In genomic region chr3:72369681-72370080, GRCh38 we compare ENCODE assay signal across 27 cellular contexts.
"Had no signal": no experiment of that assay in that cellular context is flagged by ENCODE, and none has a peak within 500 bp of the region (broad histone marks: within the 10 kb centered on the region; RNA-seq: fewer than 3 reads in every experiment).

No MANE protein-coding gene starts in this region.

- H3K4me3 Mint-ChIP-seq: mesothelial cell of epicardium had no signal

- H3K36me3 ChIP-seq: esophagus squamous epithelium, gastrocnemius medialis, left lung, lower lobe of right lung had no signal

- H3K27ac ChIP-seq: coronary artery, epithelial cell of prostate, esophagus squamous epithelium, gastrocnemius medialis, heart right ventricle, left lung, lower lobe of right lung had no signal

- H3K27me3 ChIP-seq: dorsolateral prefrontal cortex, esophagus squamous epithelium, gastrocnemius medialis, heart right ventricle, left lung had no signal

- H3K4me3 ChIP-seq: coronary artery, dorsolateral prefrontal cortex, esophagus squamous epithelium, gastrocnemius medialis, heart right ventricle, left lung, lower lobe of right lung, mucosa of descending colon had no signal

- FAIRE-seq: colon, endometrium, islet of Langerhans, keratinocyte had no signal

- H3K4me1 ChIP-seq: gastrocnemius medialis, heart right ventricle, left lung, lower lobe of right lung had no signal

- H3K9me3 ChIP-seq: esophagus squamous epithelium, gastrocnemius medialis, heart right ventricle, left lung, lower lobe of right lung, mucosa of descending colon had no signal

- DNase-seq: dermis blood vessel endothelial cell; dorsolateral prefrontal cortex; effector CD4-positive, alpha-beta T cell; effector memory CD4-positive, alpha-beta T cell; erythroblast; esophagus squamous epithelium; foreskin fibroblast; foreskin melanocyte; gastrocnemius medialis; glutamatergic neuron; head of caudate nucleus; heart right ventricle; hippocampal formation; left cardiac atrium; left lung; left ventricle myocardium superior; lower lobe of right lung; mesenchymal stem cell; mucosa of descending colon had no signal

- H3K27ac Mint-ChIP-seq: mesothelial cell of epicardium had no signal

- H3K4me1 Mint-ChIP-seq: mesothelial cell of epicardium had no signal

- ATAC-seq: esophagus mucosa, gastrocnemius medialis, heart right ventricle, left cardiac atrium, left lung, left ventricle myocardium superior, lower lobe of right lung, mucosa of descending colon had no signal
